36 cellular contexts compared by ENCODE assay signal in the genomic region with DNA sequence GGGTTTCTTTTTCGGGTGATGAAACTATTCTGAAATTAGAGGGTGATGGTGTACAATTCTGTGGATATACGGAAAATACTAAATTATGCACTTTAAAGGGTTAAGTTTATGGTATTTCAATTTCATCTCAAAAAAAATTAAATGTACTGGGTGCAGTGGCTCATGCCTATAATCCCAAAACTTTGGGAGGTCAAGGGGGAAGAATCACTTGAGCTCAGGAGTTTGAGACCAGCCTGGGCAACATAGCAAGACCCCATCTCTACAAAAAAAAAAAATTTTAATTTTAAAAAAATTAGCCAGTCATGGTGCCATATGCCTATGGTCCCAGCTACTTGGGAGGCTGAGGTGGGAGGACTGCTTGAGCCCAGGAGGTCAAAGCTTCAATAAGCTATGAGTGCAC.
"Had no signal": no experiment of that assay in that cellular context is flagged by ENCODE, and none has a peak within 500 bp of the region (broad histone marks: within the 10 kb centered on the region; RNA-seq: fewer than 3 reads in every experiment).

No MANE protein-coding gene starts in this region.

- H3K4me3 ChIP-seq: adrenal gland, body of pancreas, breast epithelium had no signal

- H3K4me1 ChIP-seq: breast epithelium had no signal

- H3K4me3 Mint-ChIP-seq: activated B cell treated with CpG ODN at 0.5 μM for 24 hours; activated CD4-positive, alpha-beta memory T cell treated with anti-CD3 and anti-CD28 coated beads for 36 hours; activated CD4-positive, alpha-beta T cell treated with anti-CD3 and anti-CD28 coated beads, Interleukin-2, amount 10 ng/mL, durations not matched to agents 24 days and 14 days; activated CD8-positive, alpha-beta T cell treated with anti-CD3 and anti-CD28 coated beads for 36 hours; activated naive CD4-positive, alpha-beta T cell treated with anti-CD3 and anti-CD28 coated beads for 36 hours; activated naive CD8-positive, alpha-beta T cell treated with anti-CD3 and anti-CD28 coated beads for 36 hours; activated T-cell treated with anti-CD3 and anti-CD28 coated beads, Interleukin-2, amount 50 U/mL, for 4 hours; activated T-cell treated with anti-CD3 and anti-CD28 coated beads, Interleukin-2, amount 50 U/mL, for 72 hours; activated T-helper 1 cell treated with anti-CD3 and anti-CD28 coated beads, Interleukin-12 subunit alpha, Interleukin-12 subunit beta, Interleukin-2, Interleukin-4 antibody, amounts not matched to agents 30 ng/mL and 10 ng/mL and 1 ng/mL, durations not matched to agents 14 hours and 24 hours and 36 hours; activated T-helper 17 cell treated with anti-CD3 and anti-CD28 coated beads, Interleukin-2, amount 50 U/mL, for 72 hours; T-helper 1 cell treated with Interleukin-12 subunit alpha and Interleukin-12 subunit beta and Interleukin-4 antibody, amounts not matched to agents 30 μg/mL and 1 μg/mL, for 36 hours; T-helper 2 cell treated with Interferon-gamma antibody and Interleukin-4, amounts not matched to agents 5 μg/mL and 100 μg/mL, for 36 hours had no signal

- H3K27ac ChIP-seq: adrenal gland, brain microvascular endothelial cell, breast epithelium, VCaP had no signal

- H3K27ac Mint-ChIP-seq: activated B cell treated with CpG ODN at 0.5 μM for 24 hours; activated CD4-positive, alpha-beta memory T cell treated with anti-CD3 and anti-CD28 coated beads for 36 hours; activated CD4-positive, alpha-beta T cell treated with anti-CD3 and anti-CD28 coated beads, Interleukin-2, amount 10 ng/mL, durations not matched to agents 24 days and 14 days; activated CD8-positive, alpha-beta T cell treated with anti-CD3 and anti-CD28 coated beads for 36 hours; activated naive CD4-positive, alpha-beta T cell treated with anti-CD3 and anti-CD28 coated beads for 36 hours; activated naive CD8-positive, alpha-beta T cell treated with anti-CD3 and anti-CD28 coated beads for 36 hours; activated T-cell treated with anti-CD3 and anti-CD28 coated beads, Interleukin-2, amount 50 U/mL, for 72 hours; activated T-helper 1 cell treated with anti-CD3 and anti-CD28 coated beads, Interleukin-12 subunit alpha, Interleukin-12 subunit beta, Interleukin-2, Interleukin-4 antibody, amounts not matched to agents 30 ng/mL and 10 ng/mL and 1 ng/mL, durations not matched to agents 14 hours and 24 hours and 36 hours; activated T-helper 17 cell treated with anti-CD3 and anti-CD28 coated beads, Interleukin-2, amount 50 U/mL, for 72 hours; T-helper 1 cell treated with Interleukin-12 subunit alpha and Interleukin-12 subunit beta and Interleukin-4 antibody, amounts not matched to agents 30 μg/mL and 1 μg/mL, for 36 hours; T-helper 2 cell treated with Interferon-gamma antibody and Interleukin-4, amounts not matched to agents 5 μg/mL and 100 μg/mL, for 36 hours had no signal

- H3K36me3 ChIP-seq: adrenal gland, breast epithelium had no signal

- H3K9me3 Mint-ChIP-seq: activated B cell treated with CpG ODN at 0.5 μM for 24 hours; activated T-cell treated with anti-CD3 and anti-CD28 coated beads, Interleukin-2, amount 50 U/mL, for 4 hours; activated T-helper 17 cell treated with anti-CD3 and anti-CD28 coated beads, Interleukin-2, amount 50 U/mL, for 72 hours; T-helper 2 cell treated with Interferon-gamma antibody and Interleukin-4, amounts not matched to agents 5 μg/mL and 100 μg/mL, for 36 hours had no signal

- FAIRE-seq: TTC549 had no signal

- H3K27me3 Mint-ChIP-seq: activated B cell treated with CpG ODN at 0.5 μM for 24 hours; activated CD4-positive, alpha-beta memory T cell treated with anti-CD3 and anti-CD28 coated beads for 36 hours; activated CD4-positive, alpha-beta T cell treated with anti-CD3 and anti-CD28 coated beads, Interleukin-2, amount 10 ng/mL, durations not matched to agents 24 days and 14 days; activated CD8-positive, alpha-beta T cell treated with anti-CD3 and anti-CD28 coated beads for 36 hours; activated naive CD8-positive, alpha-beta T cell treated with anti-CD3 and anti-CD28 coated beads for 36 hours; activated T-helper 17 cell treated with anti-CD3 and anti-CD28 coated beads, Interleukin-2, amount 50 U/mL, for 72 hours had no signal

- H3K9me3 ChIP-seq: adrenal gland, body of pancreas, breast epithelium had no signal

- H3K4me1 Mint-ChIP-seq: activated CD4-positive, alpha-beta T cell treated with anti-CD3 and anti-CD28 coated beads, Interleukin-2, amount 10 ng/mL, durations not matched to agents 24 days and 14 days had no signal

- DNase-seq: activated B cell treated with CpG ODN at 0.5 μM for 24 hours; activated CD4-positive, alpha-beta memory T cell treated with anti-CD3 and anti-CD28 coated beads for 36 hours; activated CD4-positive, alpha-beta T cell treated with anti-CD3 and anti-CD28 coated beads for 4 hours; activated CD4-positive, alpha-beta T cell treated with anti-CD3 and anti-CD28 coated beads, Interleukin-2, amount 10 ng/mL, durations not matched to agents 24 days and 14 days; activated CD4-positive, alpha-beta T cell treated with anti-CD3 and anti-CD28 coated beads, Interleukin-2, amount 50 U/mL, for 1 hour; activated CD4-positive, alpha-beta T cell treated with anti-CD3 and anti-CD28 coated beads, Interleukin-2, amount 50 U/mL, for 4 hours; activated CD4-positive, CD25-positive, alpha-beta regulatory T cell treated with anti-CD3 and anti-CD28 coated beads, Interleukin-2, amount 50 U/mL, for 72 hours; activated CD8-positive, alpha-beta memory T cell treated with anti-CD3 and anti-CD28 coated beads, Interleukin-2, amount 50 U/mL, for 4 hours; activated CD8-positive, alpha-beta T cell treated with anti-CD3 and anti-CD28 coated beads for 36 hours; activated effector memory CD4-positive, alpha-beta T cell treated with anti-CD3 and anti-CD28 coated beads, Interleukin-2, amount 50 U/mL, for 16 hours; activated gamma-delta T cell treated with Interleukin-2 at 50 U/mL for 16 hours; activated naive CD4-positive, alpha-beta T cell; activated naive CD4-positive, alpha-beta T cell treated with anti-CD3 and anti-CD28 coated beads for 36 hours; activated naive CD4-positive, alpha-beta T cell treated with anti-CD3 and anti-CD28 coated beads, Interleukin-2, amount 50 U/mL, for 16 hours; activated naive CD8-positive, alpha-beta T cell treated with anti-CD3 and anti-CD28 coated beads for 36 hours; activated T-cell treated with anti-CD3 and anti-CD28 coated beads for 4 hours; activated T-cell treated with anti-CD3 and anti-CD28 coated beads, Interleukin-2, amount 50 U/mL, for 1 hour; activated T-cell treated with anti-CD3 and anti-CD28 coated beads, Interleukin-2, amount 50 U/mL, for 4 hours; activated T-cell treated with anti-CD3 and anti-CD28 coated beads, Interleukin-2, amount 50 U/mL, for 72 hours; adrenal gland; amniotic stem cell; aorta; body of pancreas; brain microvascular endothelial cell; central memory CD4-positive, alpha-beta T cell; T-helper 1 cell; T-helper 2 cell; T-helper 9 cell had no signal

- ATAC-seq: activated CD8-positive, alpha-beta T cell treated with anti-CD3 and anti-CD28 coated beads for 36 hours; activated naive CD4-positive, alpha-beta T cell treated with anti-CD3 and anti-CD28 coated beads, Interleukin-2, amount 50 U/mL, for 72 hours; activated T-cell treated with anti-CD3 and anti-CD28 coated beads, Interleukin-2, amount 50 U/mL, for 4 hours; activated T-cell treated with anti-CD3 and anti-CD28 coated beads, Interleukin-2, amount 50 U/mL, for 72 hours; activated T-helper 17 cell treated with anti-CD3 and anti-CD28 coated beads, Interleukin-2, amount 50 U/mL, for 72 hours; body of pancreas had no signal

- H3K27me3 ChIP-seq: adrenal gland, body of pancreas, brain microvascular endothelial cell, breast epithelium had no signal
